In the genomic region with DNA sequence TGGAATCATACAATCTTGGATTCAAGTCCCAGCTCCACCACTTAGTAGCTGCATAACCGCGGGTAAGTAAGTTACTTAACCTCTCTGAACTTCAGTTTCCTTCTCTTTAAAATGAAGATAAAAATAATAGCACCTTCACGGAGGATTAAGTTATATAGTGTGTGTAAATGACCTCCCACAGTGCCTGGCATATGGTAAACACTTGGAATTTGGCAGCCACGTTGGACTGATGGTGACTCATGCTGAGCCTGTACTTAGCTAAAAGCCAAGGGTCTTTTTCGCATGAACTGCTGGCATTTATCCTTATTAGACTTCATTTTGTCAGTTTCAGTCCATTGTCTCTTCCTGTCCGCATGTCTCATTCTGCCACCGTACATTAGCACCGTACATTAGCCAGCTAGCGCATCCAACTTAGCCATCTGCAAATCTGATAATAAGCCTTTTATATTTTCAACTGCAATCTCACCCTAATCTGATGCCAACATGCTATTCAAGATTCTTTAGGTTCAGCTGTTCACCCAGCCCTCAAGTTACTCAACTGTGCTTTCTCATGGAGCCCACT, we compare ENCODE assay signal across 12 cellular contexts. TPM values are rescaled to one million over a fixed set of nuclear protein-coding genes. Genes with fewer than 3 reads are reported as not detected.
A peak's percentile ranks its signal among the peaks of the same experiment; 100 is the strongest.
DNase-seq lines count a peak whose midpoint lies in the region; ATAC-seq and TF ChIP-seq lines count a peak whose summit lies in the region.
"Had no signal": no experiment of that assay in that cellular context is flagged by ENCODE, and none has a peak within 500 bp of the region (broad histone marks: within the 10 kb centered on the region; RNA-seq: fewer than 3 reads in every experiment).

No MANE protein-coding gene starts in this region.

- TF ChIP-seq CTCF in foreskin keratinocyte (conservative IDR thresholded peaks at IDR 0.05) = no peak

- H3K9me3 ChIP-seq in SJCRH30 (replicated peaks) = no peaks in the 10 kb centered on the region

- no peaks in the 10 kb centered on the region for H3K27me3 ChIP-seq in SJCRH30
- H3K27me3 ChIP-seq in foreskin keratinocyte = no peaks in the 10 kb centered on the region

- H3K4me1 ChIP-seq in SJCRH30 = peaks cover 50% of the 10 kb centered on the region
- peaks cover 4% of the 10 kb centered on the region for H3K4me1 ChIP-seq in foreskin keratinocyte

- ATAC-seq in foreskin keratinocyte = peak; percentile 34
- no peak for ATAC-seq in GM21825 (IDR thresholded peaks at IDR 0.05; ENCODE audit: unreplicated experiment)
- ATAC-seq in HG03159 (IDR thresholded peaks at IDR 0.05; ENCODE audit: unreplicated experiment) = no peak
- ATAC-seq in HG03457 (IDR thresholded peaks at IDR 0.05; ENCODE audit: unreplicated experiment) = no peak
- ATAC-seq in HG03521 (IDR thresholded peaks at IDR 0.05; ENCODE audit: unreplicated experiment) = no peak

- H3K36me3 ChIP-seq in SJCRH30 = no peaks in the 10 kb centered on the region

- H3K27ac ChIP-seq in SJCRH30 = peak overlapping the region; percentile 87
- no peak overlapping the region for H3K27ac ChIP-seq in foreskin keratinocyte
- H3K27ac ChIP-seq: epithelial cell of prostate had no signal

- DNase-seq in Ammon's horn (ENCODE audit: low spot score) (peak; percentile 7), NCI-H1092 treated with DMSO at 0.1 percent for 48 hours (lab: John Stamatoyannopoulos, UW) (peak; percentile 79), SJCRH30 (peak; percentile 95 to 99), foreskin keratinocyte (peak; percentile 5 to 30)
- DNase-seq: activated effector memory CD4-positive, alpha-beta T cell treated with Interleukin-2 at 50 U/mL for 16 hours; NCI-H1417 treated with DMSO at 0.1 percent for 48 hours; T-helper 9 cell had no signal

- no peak overlapping the region for H3K4me3 ChIP-seq in SJCRH30

RNA-seq across cellular contexts. Expression of a gene that starts 11.2 kb away (rescaled TPM):
- total RNA-seq in SJCRH30 (2014; rRNA removed; shearing (Covaris generic)) = 0.08 and 0.30 TPM in 2 replicates
- 0.10 and 0.14 TPM in 2 replicates for total RNA-seq in foreskin keratinocyte
- polyA plus RNA-seq in foreskin keratinocyte = 0.20 TPM in 1 of 2 replicates, not detected in the other

RNA-seq across cellular contexts. Expression of a gene that starts 31.9 kb away (rescaled TPM):
- 0.12 TPM in 1 of 2 replicates, not detected in the other for total RNA-seq in SJCRH30 (2014; rRNA removed; shearing (Covaris generic))
- total RNA-seq in foreskin keratinocyte = 1.3 and 2.6 TPM in 2 replicates
- 0.59 and 1.4 TPM in 2 replicates for polyA plus RNA-seq in foreskin keratinocyte

RNA-seq across cellular contexts. Expression of a gene that starts 54.4 kb away (rescaled TPM):
- total RNA-seq in SJCRH30 (2014; rRNA removed; shearing (Covaris generic)) = 24.7 and 27.3 TPM in 2 replicates
- total RNA-seq in foreskin keratinocyte = 23.8 and 29.1 TPM in 2 replicates
- polyA plus RNA-seq in foreskin keratinocyte = 37.1 and 42.5 TPM in 2 replicates

Comparison
In these comparisons a context has a peak if more than half of its experiments do, and no peak if none do; other contexts are left out.
1. DNase-seq: peak in every context shown above with its lines; median percentile 97 in SJCRH30; 79 in NCI-H1092 treated with DMSO at 0.1 percent for 48 hours; 18 in foreskin keratinocyte; 7 in Ammon's horn.